2 cellular contexts compared by ENCODE assay signal in genomic region chr7:93725954-93726353, GRCh38.
TF ChIP-seq lines count a peak whose summit lies in the region.

No MANE protein-coding gene starts in this region.

TF ChIP-seq in SK-N-SH, 30 proteins besides CTCF, POLR2A, EP300 and RAD21:
- TF ChIP-seq REST (IDR thresholded peaks at IDR 0.05; ENCODE audit: low read depth, low read length) (peak; percentile 71; the same call in 1 of the 2 replicates), PBX3 (IDR thresholded peaks at IDR 0.05) (no peak), RCOR1 (IDR thresholded peaks at IDR 0.05; ENCODE audit: low read length) (no peak)

TF ChIP-seq in SK-N-SH treated with all-trans-retinoic acid at 6 μM for 48 hours, 23 proteins besides CTCF, POLR2A, EP300 and RAD21 (continued from another document):
- TF ChIP-seq TSHZ2 (CRISPR knock-in tag; IDR thresholded peaks at IDR 0.05) (no peak), CREB5 (CRISPR knock-in tag; IDR thresholded peaks at IDR 0.05; ENCODE audit: low read depth) (no peak), TOX (CRISPR knock-in tag; IDR thresholded peaks at IDR 0.05; ENCODE audit: borderline replicate concordance) (no peak), ESRRG (CRISPR knock-in tag; IDR thresholded peaks at IDR 0.05) (no peak), ZFP3 (CRISPR knock-in tag; IDR thresholded peaks at IDR 0.05) (no peak), ZNF70 (CRISPR knock-in tag; IDR thresholded peaks at IDR 0.05) (no peak), ZFP30 (CRISPR knock-in tag; IDR thresholded peaks at IDR 0.05) (no peak), BACH2 (CRISPR knock-in tag; IDR thresholded peaks at IDR 0.05; ENCODE audit: borderline replicate concordance) (no peak), ZNF8 (CRISPR knock-in tag; IDR thresholded peaks at IDR 0.05) (no peak), ARNTL (CRISPR knock-in tag; IDR thresholded peaks at IDR 0.05; ENCODE audit: borderline replicate concordance, low read depth) (no peak), TCF4 (CRISPR knock-in tag; IDR thresholded peaks at IDR 0.05; ENCODE audit: borderline replicate concordance) (no peak), ZNF565 (CRISPR knock-in tag; conservative IDR thresholded peaks at IDR 0.05; ENCODE audit: low read depth) (no peak)
